Comparison of ENCODE assay signal across 8 cellular contexts in genomic region chr6:35727935-35728662, GRCh38. TPM values are rescaled to one million over a fixed set of nuclear protein-coding genes. Genes with fewer than 3 reads are reported as not detected.
A peak's percentile ranks its signal among the peaks of the same experiment; 100 is the strongest.
DNase-seq lines count a peak whose midpoint lies in the region; ATAC-seq and TF ChIP-seq lines count a peak whose summit lies in the region.

No MANE protein-coding gene starts in this region.

- H3K27me3 ChIP-seq in A673 (replicated peaks; ENCODE audit: insufficient read depth, low read depth, low read length, poor library complexity) (no peaks in the 10 kb centered on the region), left lung (no peaks in the 10 kb centered on the region)

- intact Hi-C loops in A673 (cut with micrococcal nuclease; ENCODE audit: unreplicated experiment): loop anchor here (2.0 kb wide), 1 partner anchor 39 kb away; the partner anchor contains the start of gene FKBP5
- intact Hi-C loops in left lung (cut with DNase I): loop anchor here in 1 of 2 donors (5.0 kb wide), 1 partner anchor 41 kb away; the partner anchor contains the start of gene FKBP5

- no peaks in the 10 kb centered on the region for H3K36me3 Mint-ChIP-seq in activated CD4-positive, alpha-beta T cell treated with anti-CD3 and anti-CD28 coated beads, Interleukin-2, amount 10 ng/mL, durations not matched to agents 7 days and 5 days (ENCODE audit: low read depth)

- peak; percentile 86 for DNase-seq in A673 (ENCODE audit: low spot score)
- peak; percentile 72 for DNase-seq in NCI-H526 treated with DMSO at 0.1 percent for 48 hours (lab: John Stamatoyannopoulos, UW)
- DNase-seq in activated CD4-positive, alpha-beta T cell treated with anti-CD3 and anti-CD28 coated beads, Interleukin-2, amount 10 ng/mL, durations not matched to agents 7 days and 5 days: peak; percentile 89
- peak; percentile 96 for DNase-seq in cortex of kidney (lab: John Stamatoyannopoulos, UW)
- DNase-seq in left lung: peak; percentile 96 to 99
- peak; percentile 77 to 84 for DNase-seq in stimulated activated CD4-positive, alpha-beta T cell treated with anti-CD3 and anti-CD28 coated beads, Interleukin-2, amount 100 ng/mL, for 24 hours

- H3K27me3 Mint-ChIP-seq in activated CD4-positive, alpha-beta T cell treated with anti-CD3 and anti-CD28 coated beads, Interleukin-2, amount 10 ng/mL, durations not matched to agents 7 days and 5 days: no peaks in the 10 kb centered on the region

- peak overlapping the region; percentile 66 for H3K4me3 Mint-ChIP-seq in activated CD4-positive, alpha-beta T cell treated with anti-CD3 and anti-CD28 coated beads, Interleukin-2, amount 10 ng/mL, durations not matched to agents 7 days and 5 days

- H3K4me1 ChIP-seq in A673 (ENCODE audit: insufficient read depth, low read length, poor library complexity, severe bottlenecking) (peaks cover 45% of the 10 kb centered on the region), left lung (peaks cover 53 to 92% of the 10 kb centered on the region in 2 donors)

- peak overlapping the region; percentile 90 for H3K27ac ChIP-seq in A673 (ENCODE audit: low read depth, low read length, poor library complexity, severe bottlenecking)
- peak overlapping the region; percentile 98 to 99 for H3K27ac ChIP-seq in left lung

- H3K36me3 ChIP-seq in A673 (ENCODE audit: insufficient read depth, low read length, poor library complexity, severe bottlenecking): no peaks in the 10 kb centered on the region
- H3K36me3 ChIP-seq in left lung: no peaks in the 10 kb centered on the region

- no peaks in the 10 kb centered on the region for H3K9me3 ChIP-seq in A673 (ENCODE audit: low read depth, low read length, poor library complexity, severe bottlenecking)
- no peaks in the 10 kb centered on the region for H3K9me3 ChIP-seq in left lung

- no TSS peak for BruUV-seq in A673 (replicated peaks; lab: Mats Ljungman, UMichigan)

- peaks cover 89% of the 10 kb centered on the region for H3K4me1 Mint-ChIP-seq in activated CD4-positive, alpha-beta T cell treated with anti-CD3 and anti-CD28 coated beads, Interleukin-2, amount 10 ng/mL, durations not matched to agents 7 days and 5 days

- CTCF ChIA-PET in A673 (lab: Charles Lee): interaction anchor here (0.6 to 1.7 kb wide), 2 partner anchors 9 to 206 kb away, joined by 3 to 5 read pairs; partner anchors contain the start of gene ARMC12
- CTCF ChIA-PET in activated CD4-positive, alpha-beta T cell treated with anti-CD3 and anti-CD28 coated beads, Interleukin-2, amount 10 ng/mL, durations not matched to agents 7 days and 5 days (lab: Charles Lee): interaction anchor here (0.7 to 2.5 kb wide), 5 partner anchors 8 to 37 kb away, joined by 3 to 7 read pairs (median 3); no protein-coding TSS in a partner anchor

- H3K9me3 Mint-ChIP-seq in activated CD4-positive, alpha-beta T cell treated with anti-CD3 and anti-CD28 coated beads, Interleukin-2, amount 10 ng/mL, durations not matched to agents 7 days and 5 days: no peaks in the 10 kb centered on the region

- H3K27ac Mint-ChIP-seq in activated CD4-positive, alpha-beta T cell treated with anti-CD3 and anti-CD28 coated beads, Interleukin-2, amount 10 ng/mL, durations not matched to agents 7 days and 5 days: peak overlapping the region; percentile 99

- H3K4me3 ChIP-seq in A673 (ENCODE audit: low read depth, low read length, poor library complexity, severe bottlenecking): peak overlapping the region; percentile 71
- peak overlapping the region; percentile 38 to 49 for H3K4me3 ChIP-seq in left lung

- TF ChIP-seq CTCF in A673 (conservative IDR thresholded peaks at IDR 0.05; ENCODE audit: low read depth, low read length) (no peak), left lung (IDR thresholded peaks at IDR 0.05) (no peak)

- POLR2A ChIA-PET in A673 (lab: Charles Lee; ENCODE audit: low non-redundant PET): interaction anchor here (0.6 kb wide), 1 partner anchor 45 kb away, joined by 9 read pairs; no protein-coding TSS in a partner anchor
- POLR2A ChIA-PET in activated CD4-positive, alpha-beta T cell treated with anti-CD3 and anti-CD28 coated beads, Interleukin-2, amount 10 ng/mL, durations not matched to agents 7 days and 5 days (lab: Charles Lee): no interaction called here

- ATAC-seq in GM18868 (IDR thresholded peaks at IDR 0.05; ENCODE audit: unreplicated experiment) (peak; percentile 43), HG03196 (IDR thresholded peaks at IDR 0.05; ENCODE audit: unreplicated experiment) (peak; percentile 29), left lung (peak; percentile 65)

RNA-seq across cellular contexts. Expression of gene ARMC12, which starts 8.7 kb away (rescaled TPM):
- total RNA-seq in A673 (2021) (0.74 and 1.0 TPM in 2 replicates), left lung (under 1 TPM; 0.45 to 0.90 TPM)
- total RNA-seq in activated CD4-positive, alpha-beta T cell treated with anti-CD3 and anti-CD28 coated beads, Interleukin-2, amount 10 ng/mL, durations not matched to agents 7 days and 5 days: 1 to 10 TPM; 1.2 to 1.6 TPM

RNA-seq across cellular contexts. Expression of gene FKBP5, which starts 39.4 kb away (rescaled TPM):
- total RNA-seq in A673 (2021) (20.4 and 26.2 TPM in 2 replicates), left lung (100 to 1,000 TPM; 114 to 139 TPM)
- total RNA-seq in activated CD4-positive, alpha-beta T cell treated with anti-CD3 and anti-CD28 coated beads, Interleukin-2, amount 10 ng/mL, durations not matched to agents 7 days and 5 days: 100 to 1,000 TPM in 1 of 2 experiments, 10 to 100 TPM in 1; 94.2 to 100 TPM

RNA-seq across cellular contexts. Expression of gene CLPSL2, which starts 48.3 kb away (rescaled TPM):
- total RNA-seq in A673 (2021) (not detected in 2 replicates), left lung (not detected)
- total RNA-seq in activated CD4-positive, alpha-beta T cell treated with anti-CD3 and anti-CD28 coated beads, Interleukin-2, amount 10 ng/mL, durations not matched to agents 7 days and 5 days: not detected

RNA-seq across cellular contexts. Expression of gene CLPSL1, which starts 52.7 kb away (rescaled TPM):
- total RNA-seq in A673 (2021) (not detected in 2 replicates), left lung (not detected)
- total RNA-seq in activated CD4-positive, alpha-beta T cell treated with anti-CD3 and anti-CD28 coated beads, Interleukin-2, amount 10 ng/mL, durations not matched to agents 7 days and 5 days: not detected

Comparison
In these comparisons a context has a peak if more than half of its experiments do, and no peak if none do; other contexts are left out.
1. Peak in every context shown above with its lines: DNase-seq, ATAC-seq, H3K4me3 ChIP-seq and H3K27ac ChIP-seq.